ENCODE assay signal across 11 cellular contexts in genomic region chr12:64946132-64946829, GRCh38.
DNase-seq lines count a peak whose midpoint lies in the region; ATAC-seq and TF ChIP-seq lines count a peak whose summit lies in the region.
"Had no signal": no experiment of that assay in that cellular context is flagged by ENCODE, and none has a peak within 500 bp of the region (broad histone marks: within the 10 kb centered on the region; RNA-seq: fewer than 3 reads in every experiment).

No MANE protein-coding gene starts in this region.

- H3K4me3 Mint-ChIP-seq in nephron progenitor cell (no peak overlapping the region), glutamatergic neuron (ENCODE audit: unreplicated experiment) (no peak overlapping the region)
- H3K4me3 Mint-ChIP-seq: naive B cell had no signal

- peak overlapping the region; percentile 68 for H3K27ac Mint-ChIP-seq in nephron progenitor cell
- H3K27ac Mint-ChIP-seq in glutamatergic neuron (ENCODE audit: unreplicated experiment) = no peak overlapping the region
- H3K27ac Mint-ChIP-seq: naive B cell had no signal

- no peaks in the 10 kb centered on the region for H3K27me3 ChIP-seq in tibial artery

- peaks cover 25% of the 10 kb centered on the region for H3K4me1 Mint-ChIP-seq in nephron progenitor cell
- peaks cover 6% of the 10 kb centered on the region for H3K4me1 Mint-ChIP-seq in glutamatergic neuron (ENCODE audit: low read depth, unreplicated experiment)
- H3K4me1 Mint-ChIP-seq: naive B cell had no signal

- peak; percentile 20 for ATAC-seq in esophagus mucosa
- no peak for ATAC-seq in HG02884 (IDR thresholded peaks at IDR 0.05; ENCODE audit: unreplicated experiment)

- H3K36me3 Mint-ChIP-seq in nephron progenitor cell (ENCODE audit: low read depth) = no peaks in the 10 kb centered on the region
- no peaks in the 10 kb centered on the region for H3K36me3 Mint-ChIP-seq in glutamatergic neuron (ENCODE audit: unreplicated experiment)
- H3K36me3 Mint-ChIP-seq: naive B cell had no signal

- no peak overlapping the region for H3K4me3 ChIP-seq in tibial artery
- H3K4me3 ChIP-seq: BLaER1 treated with 17β-estradiol and CSF1 and Interleukin-3, amounts not matched to agents 10 nM and 100 nM had no signal

- H3K36me3 ChIP-seq in tibial artery = no peaks in the 10 kb centered on the region
- H3K36me3 ChIP-seq: BLaER1 treated with 17β-estradiol and CSF1 and Interleukin-3, amounts not matched to agents 10 nM and 100 nM had no signal

- DNase-seq in COLO668 (lab: John Stamatoyannopoulos, UW; ENCODE audit: unreplicated experiment) (peak; percentile 61), NCI-H345 treated with DMSO at 0.1 percent for 48 hours (lab: John Stamatoyannopoulos, UW; ENCODE audit: unreplicated experiment) (peak; percentile 71), nephron progenitor cell (no peak), tibial artery (no peak), glutamatergic neuron (no peak), AG08395 (ENCODE audit: low spot score) (no peak)
- DNase-seq: naive B cell had no signal

- intact Hi-C loops in tibial artery (cut with DNase I; ENCODE audit: low total_unique reads) = no loop called here

- TF ChIP-seq CTCF in nephron progenitor cell (IDR thresholded peaks at IDR 0.05) (no peak), tibial artery (IDR thresholded peaks at IDR 0.05) (no peak), glutamatergic neuron (IDR thresholded peaks at IDR 0.05; ENCODE audit: partially characterized antibody, unreplicated experiment) (no peak)

- H3K27me3 Mint-ChIP-seq in nephron progenitor cell (ENCODE audit: low read depth, poor library complexity) (peaks cover 3% of the 10 kb centered on the region), glutamatergic neuron (ENCODE audit: unreplicated experiment) (no peaks in the 10 kb centered on the region)

- H3K9me3 Mint-ChIP-seq in nephron progenitor cell (peaks cover 3% of the 10 kb centered on the region), glutamatergic neuron (ENCODE audit: unreplicated experiment) (no peaks in the 10 kb centered on the region)

- H3K27ac ChIP-seq in tibial artery = no peak overlapping the region
- H3K27ac ChIP-seq: epithelial cell of prostate had no signal

- H3K9me3 ChIP-seq in tibial artery = no peaks in the 10 kb centered on the region
- H3K9me3 ChIP-seq: BLaER1 treated with 17β-estradiol and CSF1 and Interleukin-3, amounts not matched to agents 10 nM and 100 nM had no signal

- H3K4me1 ChIP-seq in tibial artery = peaks cover 0 to 12% (median 5%) of the 10 kb centered on the region in 4 donors

Comparison
In these comparisons a context has a peak if more than half of its experiments do, and no peak if none do; other contexts are left out.
1. DNase-seq: peak in COLO668 (single experiment) and NCI-H345 treated with DMSO at 0.1 percent for 48 hours (single experiment); none in nephron progenitor cell (single experiment), tibial artery (0 of 2), glutamatergic neuron (single experiment) and AG08395 (single experiment).